In the genomic region with DNA sequence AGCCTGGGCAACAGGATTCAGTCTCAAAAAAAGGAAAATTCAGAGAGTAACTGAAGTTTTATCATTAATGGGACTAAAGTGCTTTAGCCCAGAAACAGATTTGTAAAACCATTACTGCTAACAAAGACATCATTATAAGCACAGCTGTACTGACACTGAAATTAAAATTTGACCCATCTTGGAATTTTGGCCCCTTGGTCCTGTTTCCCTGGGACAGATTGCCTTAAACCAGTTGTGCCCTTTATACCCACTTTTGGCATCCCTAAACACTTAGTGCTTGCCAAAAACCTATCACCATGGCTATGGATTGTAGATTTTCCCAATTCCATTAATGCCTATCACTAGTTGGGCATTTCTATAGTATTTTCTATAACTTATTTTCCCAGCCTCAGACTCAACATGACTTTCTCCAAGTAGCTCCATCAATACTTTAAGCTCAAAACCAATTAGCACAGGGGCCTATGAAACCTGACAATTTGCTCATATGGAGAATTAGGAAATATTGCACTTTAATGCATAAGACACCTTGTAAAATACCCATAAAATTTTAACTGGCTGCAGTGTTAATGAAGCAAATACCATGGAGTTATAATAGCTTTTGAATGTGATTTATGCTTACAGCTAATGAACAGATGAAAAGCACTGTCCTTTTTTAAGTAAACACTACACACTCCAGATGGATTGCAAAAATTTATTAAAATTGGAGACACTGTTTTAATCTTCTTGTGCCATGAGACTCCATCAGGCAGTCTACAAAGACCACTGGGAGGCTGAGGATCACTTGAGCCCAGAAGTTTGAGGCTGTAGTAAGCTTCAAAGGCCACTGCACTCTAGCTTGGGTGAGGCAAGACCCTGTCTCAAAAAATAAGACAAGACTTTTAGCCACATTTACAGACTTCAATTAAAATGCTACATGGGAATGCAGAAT, we compare ENCODE assay signal across 1 cellular context.
TF ChIP-seq lines count a peak whose summit lies in the region.

No MANE protein-coding gene starts in this region.

TF ChIP-seq in K562, 482 proteins besides CTCF, POLR2A, EP300 and RAD21 (continued from another document and continues in another):
- TF ChIP-seq ZNF407 (IDR thresholded peaks at IDR 0.05; ENCODE audit: low read depth) (no peak), ZBTB17 (CRISPR knock-in tag; IDR thresholded peaks at IDR 0.05) (no peak), TRIM28 (IDR thresholded peaks at IDR 0.05) (no peak), CEBPG (CRISPR knock-in tag; IDR thresholded peaks at IDR 0.05) (no peak), CEBPG (tag; conservative IDR thresholded peaks at IDR 0.05 in 1 of 2, IDR thresholded peaks at IDR 0.05 in 1 of 2) (no peak), ZNF12 (CRISPR knock-in tag; IDR thresholded peaks at IDR 0.05) (no peak), SAP30 (IDR thresholded peaks at IDR 0.05; ENCODE audit: borderline replicate concordance, insufficient read depth, low read depth, low read length, poor library complexity, severe bottlenecking) (no peak), ZNF224 (CRISPR knock-in tag; IDR thresholded peaks at IDR 0.05) (no peak), ETV1 (tag; conservative IDR thresholded peaks at IDR 0.05; ENCODE audit: low read depth) (no peak), ZNF785 (CRISPR knock-in tag; IDR thresholded peaks at IDR 0.05) (no peak), ASH1L (IDR thresholded peaks at IDR 0.05; ENCODE audit: borderline replicate concordance, low read depth, partially characterized antibody) (no peak), ZNF408 (CRISPR knock-in tag; IDR thresholded peaks at IDR 0.05; ENCODE audit: low read depth) (no peak), EGR1 (conservative IDR thresholded peaks at IDR 0.05) (no peak), ELF1 (tag; IDR thresholded peaks at IDR 0.05) (no peak), ZC3H8 (IDR thresholded peaks at IDR 0.05) (no peak), ZNF146 (CRISPR knock-in tag; IDR thresholded peaks at IDR 0.05; ENCODE audit: unreplicated experiment) (no peak), ZNF57 (CRISPR knock-in tag; IDR thresholded peaks at IDR 0.05) (no peak), ATF1 (CRISPR knock-in tag; IDR thresholded peaks at IDR 0.05) (no peak), ATF1 (tag; IDR thresholded peaks at IDR 0.05) (no peak), CCAR2 (IDR thresholded peaks at IDR 0.05; ENCODE audit: low read depth, low read length) (no peak), ZNF174 (CRISPR knock-in tag; IDR thresholded peaks at IDR 0.05) (no peak), CSDE1 (IDR thresholded peaks at IDR 0.05) (no peak), SMAD3 (CRISPR knock-in tag; conservative IDR thresholded peaks at IDR 0.05) (peak; percentile 35; the same call in 1 of the 2 replicates), ZBTB7A (IDR thresholded peaks at IDR 0.05; ENCODE audit: borderline replicate concordance, control insufficient read depth, low read depth, low read length) (no peak), DNMT1 (IDR thresholded peaks at IDR 0.05) (no peak), MEF2A (IDR thresholded peaks at IDR 0.05; ENCODE audit: control insufficient read depth, low read depth, low read length) (no peak), NONO (IDR thresholded peaks at IDR 0.05; ENCODE audit: low read depth in 2 of 2, low read length in 1 of 2) (no peak), RBM17 (IDR thresholded peaks at IDR 0.05; ENCODE audit: borderline replicate concordance, low read depth, low read length) (no peak), NCOA2 (IDR thresholded peaks at IDR 0.05; ENCODE audit: partially characterized antibody in 2 of 2) (no peak), SRF (CRISPR knock-in tag; IDR thresholded peaks at IDR 0.05) (no peak), RBM39 (optimal IDR thresholded peaks at IDR 0.05; ENCODE audit: low read depth, low read length) (no peak), E2F8 (IDR thresholded peaks at IDR 0.05; ENCODE audit: low read depth, partially characterized antibody) (no peak)
- TF ChIP-seq, protein P1, sequence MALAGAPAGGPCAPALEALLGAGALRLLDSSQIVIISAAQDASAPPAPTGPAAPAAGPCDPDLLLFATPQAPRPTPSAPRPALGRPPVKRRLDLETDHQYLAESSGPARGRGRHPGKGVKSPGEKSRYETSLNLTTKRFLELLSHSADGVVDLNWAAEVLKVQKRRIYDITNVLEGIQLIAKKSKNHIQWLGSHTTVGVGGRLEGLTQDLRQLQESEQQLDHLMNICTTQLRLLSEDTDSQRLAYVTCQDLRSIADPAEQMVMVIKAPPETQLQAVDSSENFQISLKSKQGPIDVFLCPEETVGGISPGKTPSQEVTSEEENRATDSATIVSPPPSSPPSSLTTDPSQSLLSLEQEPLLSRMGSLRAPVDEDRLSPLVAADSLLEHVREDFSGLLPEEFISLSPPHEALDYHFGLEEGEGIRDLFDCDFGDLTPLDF (CRISPR knock-in tag; IDR thresholded peaks at IDR 0.05), result 0 out of 2 replicates have a peak, but pooled peaks have one; percentile 10
- TF ChIP-seq, protein P2, sequence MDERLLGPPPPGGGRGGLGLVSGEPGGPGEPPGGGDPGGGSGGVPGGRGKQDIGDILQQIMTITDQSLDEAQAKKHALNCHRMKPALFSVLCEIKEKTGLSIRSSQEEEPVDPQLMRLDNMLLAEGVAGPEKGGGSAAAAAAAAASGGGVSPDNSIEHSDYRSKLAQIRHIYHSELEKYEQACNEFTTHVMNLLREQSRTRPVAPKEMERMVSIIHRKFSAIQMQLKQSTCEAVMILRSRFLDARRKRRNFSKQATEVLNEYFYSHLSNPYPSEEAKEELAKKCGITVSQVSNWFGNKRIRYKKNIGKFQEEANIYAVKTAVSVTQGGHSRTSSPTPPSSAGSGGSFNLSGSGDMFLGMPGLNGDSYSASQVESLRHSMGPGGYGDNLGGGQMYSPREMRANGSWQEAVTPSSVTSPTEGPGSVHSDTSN (CRISPR knock-in tag; IDR thresholded peaks at IDR 0.05; ENCODE audit: low read depth), result no peak
- TF ChIP-seq, protein P2 (tag; conservative IDR thresholded peaks at IDR 0.05; ENCODE audit: low read depth), result no peak
- TF ChIP-seq, protein P3, sequence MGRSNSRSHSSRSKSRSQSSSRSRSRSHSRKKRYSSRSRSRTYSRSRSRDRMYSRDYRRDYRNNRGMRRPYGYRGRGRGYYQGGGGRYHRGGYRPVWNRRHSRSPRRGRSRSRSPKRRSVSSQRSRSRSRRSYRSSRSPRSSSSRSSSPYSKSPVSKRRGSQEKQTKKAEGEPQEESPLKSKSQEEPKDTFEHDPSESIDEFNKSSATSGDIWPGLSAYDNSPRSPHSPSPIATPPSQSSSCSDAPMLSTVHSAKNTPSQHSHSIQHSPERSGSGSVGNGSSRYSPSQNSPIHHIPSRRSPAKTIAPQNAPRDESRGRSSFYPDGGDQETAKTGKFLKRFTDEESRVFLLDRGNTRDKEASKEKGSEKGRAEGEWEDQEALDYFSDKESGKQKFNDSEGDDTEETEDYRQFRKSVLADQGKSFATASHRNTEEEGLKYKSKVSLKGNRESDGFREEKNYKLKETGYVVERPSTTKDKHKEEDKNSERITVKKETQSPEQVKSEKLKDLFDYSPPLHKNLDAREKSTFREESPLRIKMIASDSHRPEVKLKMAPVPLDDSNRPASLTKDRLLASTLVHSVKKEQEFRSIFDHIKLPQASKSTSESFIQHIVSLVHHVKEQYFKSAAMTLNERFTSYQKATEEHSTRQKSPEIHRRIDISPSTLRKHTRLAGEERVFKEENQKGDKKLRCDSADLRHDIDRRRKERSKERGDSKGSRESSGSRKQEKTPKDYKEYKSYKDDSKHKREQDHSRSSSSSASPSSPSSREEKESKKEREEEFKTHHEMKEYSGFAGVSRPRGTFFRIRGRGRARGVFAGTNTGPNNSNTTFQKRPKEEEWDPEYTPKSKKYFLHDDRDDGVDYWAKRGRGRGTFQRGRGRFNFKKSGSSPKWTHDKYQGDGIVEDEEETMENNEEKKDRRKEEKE (IDR thresholded peaks at IDR 0.05; ENCODE audit: borderline replicate concordance in 1 of 2, control insufficient read depth in 1 of 2, low read depth in 2 of 2, low read length in 1 of 2), result peak in 1 of 2 experiments; percentile 74; a peak in 1 of 4 replicates
- TF ChIP-seq, protein P4, sequence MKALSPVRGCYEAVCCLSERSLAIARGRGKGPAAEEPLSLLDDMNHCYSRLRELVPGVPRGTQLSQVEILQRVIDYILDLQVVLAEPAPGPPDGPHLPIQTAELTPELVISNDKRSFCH (CRISPR knock-in tag; IDR thresholded peaks at IDR 0.05), result no peak
- TF ChIP-seq, protein P4 (tag; IDR thresholded peaks at IDR 0.05), result no peak
- TF ChIP-seq, protein P5, sequence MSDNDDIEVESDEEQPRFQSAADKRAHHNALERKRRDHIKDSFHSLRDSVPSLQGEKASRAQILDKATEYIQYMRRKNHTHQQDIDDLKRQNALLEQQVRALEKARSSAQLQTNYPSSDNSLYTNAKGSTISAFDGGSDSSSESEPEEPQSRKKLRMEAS (CRISPR knock-in tag; IDR thresholded peaks at IDR 0.05), result no peak
